In genomic region chr2:233443511-233444183, GRCh38 we compare ENCODE assay signal across 8 cellular contexts.
DNase-seq lines count a peak whose midpoint lies in the region; ATAC-seq, FAIRE-seq and TF ChIP-seq lines count a peak whose summit lies in the region.

No MANE protein-coding gene starts in this region.

- DNase-seq in ELR (ENCODE audit: low read depth) (peak; percentile 84), HTR-8/SVneo (ENCODE audit: insufficient read length, low spot score) (peak; percentile 90), OCI-LY7 (ENCODE audit: low spot score) (peak; percentile 86), activated T-cell treated with anti-CD3 and anti-CD28 coated beads for 24 hours (ENCODE audit: low read depth) (peak; percentile 74), epithelial cell of prostate (ENCODE audit: low read depth, low spot score) (peak; percentile 12), myocyte (ENCODE audit: low read depth) (peak; percentile 83)
- DNase-seq in stimulated activated CD8-positive, alpha-beta memory T cell treated with anti-CD3 and anti-CD28 coated beads, Interleukin-7, amount 100 ng/mL, for 48 hours (ENCODE audit: extremely low read depth in 1 of 2, low read depth in 1 of 2) = peak; percentile 39 to 71

- CTCF ChIA-PET in OCI-LY7 (lab: Charles Lee; ENCODE audit: unreplicated experiment) = interaction anchor here (0.8 to 1.3 kb wide), 3 partner anchors 25 to 112 kb away, joined by 3 read pairs; no protein-coding TSS in a partner anchor

- no peak overlapping the region for H3K4me2 ChIP-seq in OCI-LY7 (ENCODE audit: low read length)

- peak; percentile 77 for FAIRE-seq in HTR-8/SVneo (lab: Jason Lieb, UNC)

- POLR2A ChIA-PET in OCI-LY7 (lab: Charles Lee) = interaction anchor here (1.2 kb wide), 1 partner anchor 17 kb away, joined by 3 read pairs; no protein-coding TSS in a partner anchor

- no peak overlapping the region for H2AFZ ChIP-seq in OCI-LY7 (ENCODE audit: low read length)

- no peak for ATAC-seq in GM18858 (IDR thresholded peaks at IDR 0.05; ENCODE audit: unreplicated experiment)

- intact Hi-C loops in OCI-LY7 (cut with micrococcal nuclease; ENCODE audit: unreplicated experiment) = loop anchor here (1.0 to 5.0 kb wide), 4 partner anchors 25 to 186 kb away; no protein-coding TSS in a partner anchor

- H3K9me3 ChIP-seq in OCI-LY7 (ENCODE audit: low read length) = no peaks in the 10 kb centered on the region

- H3K79me2 ChIP-seq in OCI-LY7 (ENCODE audit: insufficient read depth, low read depth, low read length) = no peaks in the 10 kb centered on the region

- peaks cover 68% of the 10 kb centered on the region for H3K36me3 ChIP-seq in OCI-LY7 (ENCODE audit: insufficient read depth, low read length)

- no peaks in the 10 kb centered on the region for H4K20me1 ChIP-seq in OCI-LY7 (ENCODE audit: insufficient read depth, low read length)

- H3K27ac ChIP-seq in OCI-LY7 (ENCODE audit: low read depth, low read length, poor library complexity, severe bottlenecking) (no peak overlapping the region), epithelial cell of prostate (no peak overlapping the region)

- BruUV-seq in OCI-LY7 (replicated peaks; lab: Mats Ljungman, UMichigan) = no TSS peak

- no peaks in the 10 kb centered on the region for H3K4me1 ChIP-seq in OCI-LY7 (ENCODE audit: insufficient read depth, low read length, poor library complexity, severe bottlenecking)

- H3K4me3 ChIP-seq in OCI-LY7 (ENCODE audit: low read depth, low read length, poor library complexity, severe bottlenecking) = no peak overlapping the region

- no peaks in the 10 kb centered on the region for H3K9me2 ChIP-seq in OCI-LY7 (ENCODE audit: insufficient read depth, low read length)

- TF ChIP-seq CTCF in OCI-LY7 (conservative IDR thresholded peaks at IDR 0.05; ENCODE audit: low read length) = peak; percentile 97

Comparison
In these comparisons a context has a peak if more than half of its experiments do, and no peak if none do; other contexts are left out.
1. DNase-seq: peak in every context shown above with its lines; median percentile 90 in HTR-8/SVneo; 86 in OCI-LY7; 84 in ELR; 83 in myocyte; 74 in activated T-cell treated with anti-CD3 and anti-CD28 coated beads for 24 hours; 55 in stimulated activated CD8-positive, alpha-beta memory T cell treated with anti-CD3 and anti-CD28 coated beads, Interleukin-7, amount 100 ng/mL, for 48 hours; 12 in epithelial cell of prostate.